ENCODE assay signal across 8 cellular contexts in the genomic region with DNA sequence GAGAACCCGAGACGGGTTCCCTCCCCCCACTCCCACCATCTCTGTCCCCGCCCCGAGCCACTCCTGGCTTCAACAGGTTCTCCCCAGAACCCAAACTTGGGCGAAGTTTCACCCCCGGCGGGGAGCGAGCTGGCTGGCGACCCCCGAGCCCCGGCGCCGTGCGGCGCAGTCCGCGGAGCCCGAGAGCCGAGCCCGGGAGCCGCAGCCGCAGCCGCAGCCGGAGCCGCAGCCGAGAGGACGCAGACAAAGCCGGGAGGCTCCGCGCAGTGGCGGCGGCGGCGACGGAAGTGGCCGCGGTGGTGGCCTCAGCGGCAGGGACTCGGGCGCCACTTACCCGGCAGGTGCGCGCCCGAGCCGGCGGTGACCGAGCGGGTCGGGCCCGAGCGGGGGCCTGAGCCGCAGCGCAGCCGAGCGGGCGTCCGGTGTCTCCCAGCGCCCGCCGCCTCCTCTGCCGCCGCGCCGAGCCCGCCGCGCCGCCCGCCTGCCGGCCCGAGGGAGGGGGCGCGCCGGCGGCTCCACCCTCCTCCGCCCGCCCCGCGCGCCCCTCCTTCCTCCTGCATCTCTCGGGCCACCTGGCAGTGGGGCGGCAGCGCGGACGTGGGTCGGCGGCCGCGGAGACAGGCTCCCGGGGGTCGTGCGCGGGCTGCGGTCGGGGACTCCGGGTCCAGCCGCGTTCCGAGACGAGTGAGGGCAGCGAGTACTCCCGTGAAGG. TPM values are rescaled to one million over a fixed set of nuclear protein-coding genes. Genes with fewer than 3 reads are reported as not detected.
A peak's percentile ranks its signal among the peaks of the same experiment; 100 is the strongest.
DNase-seq lines count a peak whose midpoint lies in the region; TF ChIP-seq lines count a peak whose summit lies in the region.
"Had no signal": no experiment of that assay in that cellular context is flagged by ENCODE, and none has a peak within 500 bp of the region (broad histone marks: within the 10 kb centered on the region; RNA-seq: fewer than 3 reads in every experiment).

A gene with protein sequence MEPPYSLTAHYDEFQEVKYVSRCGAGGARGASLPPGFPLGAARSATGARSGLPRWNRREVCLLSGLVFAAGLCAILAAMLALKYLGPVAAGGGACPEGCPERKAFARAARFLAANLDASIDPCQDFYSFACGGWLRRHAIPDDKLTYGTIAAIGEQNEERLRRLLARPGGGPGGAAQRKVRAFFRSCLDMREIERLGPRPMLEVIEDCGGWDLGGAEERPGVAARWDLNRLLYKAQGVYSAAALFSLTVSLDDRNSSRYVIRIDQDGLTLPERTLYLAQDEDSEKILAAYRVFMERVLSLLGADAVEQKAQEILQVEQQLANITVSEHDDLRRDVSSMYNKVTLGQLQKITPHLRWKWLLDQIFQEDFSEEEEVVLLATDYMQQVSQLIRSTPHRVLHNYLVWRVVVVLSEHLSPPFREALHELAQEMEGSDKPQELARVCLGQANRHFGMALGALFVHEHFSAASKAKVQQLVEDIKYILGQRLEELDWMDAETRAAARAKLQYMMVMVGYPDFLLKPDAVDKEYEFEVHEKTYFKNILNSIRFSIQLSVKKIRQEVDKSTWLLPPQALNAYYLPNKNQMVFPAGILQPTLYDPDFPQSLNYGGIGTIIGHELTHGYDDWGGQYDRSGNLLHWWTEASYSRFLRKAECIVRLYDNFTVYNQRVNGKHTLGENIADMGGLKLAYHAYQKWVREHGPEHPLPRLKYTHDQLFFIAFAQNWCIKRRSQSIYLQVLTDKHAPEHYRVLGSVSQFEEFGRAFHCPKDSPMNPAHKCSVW (minus strand): TSS at position 450 of the 712 bp plus-strand sequence. CDS start 1,181 bp downstream, outside the sequence.

- TF ChIP-seq EP300 in ovary (IDR thresholded peaks at IDR 0.05), result no peak

- no peak within 1 kb of the TSS for H2AFZ ChIP-seq in Loucy (ENCODE audit: low read length)

- no peaks in the 10 kb centered on the region for H3K36me3 ChIP-seq in Loucy (ENCODE audit: insufficient read depth, low read length)
- H3K36me3 ChIP-seq in ectodermal cell (ENCODE audit: control insufficient read depth, insufficient read depth, low read length), result no peaks in the 10 kb centered on the region
- no peaks in the 10 kb centered on the region for H3K36me3 ChIP-seq in ovary

- H4K20me1 ChIP-seq in Loucy (ENCODE audit: insufficient read depth, low read length, poor library complexity, severe bottlenecking), result no peaks in the 10 kb centered on the region

- H3K27me3 ChIP-seq in Loucy (ENCODE audit: insufficient read depth, low read length, poor library complexity, severe bottlenecking) (peaks cover 10% of the 10 kb centered on the region), ectodermal cell (ENCODE audit: control insufficient read depth, insufficient read depth, low read length, poor library complexity, severe bottlenecking) (peaks cover 75% of the 10 kb centered on the region), ovary (no peaks in the 10 kb centered on the region)

- DNase-seq in D341Med (ENCODE audit: low spot score) (peak; percentile 61), ovary (peak in 4 of 5 donors; percentile 42 to 57 (median 46)), Kasumi-1 (lab: John Stamatoyannopoulos, UW) (no peak), NCI-H1436 (lab: John Stamatoyannopoulos, UW) (no peak)
- DNase-seq in activated CD8-positive, alpha-beta memory T cell treated with anti-CD3 and anti-CD28 coated beads, Interleukin-2, amount 50 U/mL, for 4 hours, result no peak
- DNase-seq: KBM-7 had no signal

- H3K9me3 ChIP-seq in Loucy (ENCODE audit: insufficient read depth, low read depth, low read length), result no peaks in the 10 kb centered on the region
- H3K9me3 ChIP-seq in ectodermal cell (ENCODE audit: control insufficient read depth, low read length), result no peaks in the 10 kb centered on the region
- no peaks in the 10 kb centered on the region for H3K9me3 ChIP-seq in ovary

- H3K4me1 ChIP-seq in Loucy (ENCODE audit: insufficient read depth, low read length, poor library complexity, severe bottlenecking) (no peaks in the 10 kb centered on the region), ectodermal cell (ENCODE audit: control insufficient read depth, insufficient read depth, low read length) (peaks cover 21% of the 10 kb centered on the region), ovary (ENCODE audit: insufficient read depth) (no peaks in the 10 kb centered on the region)

- peak within 1 kb of the TSS; percentile 58 for H3K4me2 ChIP-seq in Loucy (ENCODE audit: low read depth, low read length, poor library complexity, severe bottlenecking)

- H3K9ac ChIP-seq in Loucy (ENCODE audit: low read depth, low read length, poor library complexity, severe bottlenecking), result no peak within 1 kb of the TSS

- no peaks in the 10 kb centered on the region for H3K9me2 ChIP-seq in Loucy (replicated peaks; ENCODE audit: low read depth, low read length)

- H3K79me2 ChIP-seq in Loucy (ENCODE audit: insufficient read depth, low read length), result no peaks in the 10 kb centered on the region

- H3K4me3 ChIP-seq in Loucy (ENCODE audit: low read length, poor library complexity, severe bottlenecking) (peak within 1 kb of the TSS; percentile 52), ectodermal cell (ENCODE audit: insufficient read depth, low read depth, low read length) (peak within 1 kb of the TSS; percentile 34), ovary (peak within 1 kb of the TSS; percentile 7)

- WGBS in ectodermal cell, 2 experiments, result 1% methylated on average over 102 of the region's 102 CpGs
- 1 to 2% (median 1%) methylated on average over 74 to 98 of the region's 102 CpGs for WGBS in ovary, 3 donors

- no peak for TF ChIP-seq CTCF in Loucy (conservative IDR thresholded peaks at IDR 0.05; ENCODE audit: low read length)
- no peak for TF ChIP-seq CTCF in ovary (IDR thresholded peaks at IDR 0.05)

- H3F3A ChIP-seq in Loucy (ENCODE audit: low read depth), result no peaks in the 10 kb centered on the region

- intact Hi-C loops in ovary (cut with DNase I), result no loop called here

- no peak within 1 kb of the TSS for H3K27ac ChIP-seq in ectodermal cell (ENCODE audit: insufficient read depth, low read depth, low read length, poor library complexity, severe bottlenecking)
- H3K27ac ChIP-seq in ovary, result peak within 1 kb of the TSS in 1 of 2 donors; percentile 19

- TF ChIP-seq POLR2A in ovary (IDR thresholded peaks at IDR 0.05), result peak; percentile 33

RNA-seq across cellular contexts. Expression of the gene that starts here (rescaled TPM):
- 4.2 TPM for polyA plus RNA-seq in ectodermal cell (2013, experiment 1 of 4)
- 4.5 TPM for polyA plus RNA-seq in ectodermal cell (2013, experiment 2 of 4)
- 4.7 TPM for polyA plus RNA-seq in ectodermal cell (2013, experiment 3 of 4)
- 7.1 TPM for polyA plus RNA-seq in ectodermal cell (2013, experiment 4 of 4)
- 100 to 1,000 TPM in 2 of 7 donors, 10 to 100 TPM in 5; 34.8 to 251 (median 48.8) TPM for total RNA-seq in ovary
- 10 to 100 TPM in 1 of 2 donors, 1 to 10 TPM in 1; 2.4 to 41.9 TPM for polyA plus RNA-seq in ovary

Comparison
In these comparisons a context has a peak if more than half of its experiments do, and no peak if none do; other contexts are left out.
1. DNase-seq: peak in D341Med (single experiment) and ovary (4 of 5); none in Kasumi-1 (0 of 2), activated CD8-positive, alpha-beta memory T cell treated with anti-CD3 and anti-CD28 coated beads, Interleukin-2, amount 50 U/mL, for 4 hours (single experiment) and NCI-H1436 (single experiment).
2. Peak in every context shown above with its lines, with median percentiles within 50 percentile points of each other: H3K4me3 ChIP-seq.